Comparison of ENCODE assay signal across 26 cellular contexts in genomic region chr19:6095760-6096159, GRCh38. TPM values are rescaled to one million over a fixed set of nuclear protein-coding genes. Genes with fewer than 3 reads are reported as not detected.
"Had no signal": no experiment of that assay in that cellular context is flagged by ENCODE, and none has a peak within 500 bp of the region (broad histone marks: within the 10 kb centered on the region; RNA-seq: fewer than 3 reads in every experiment).

No MANE protein-coding gene starts in this region.

- H3K4me3 ChIP-seq: neural progenitor cell, right lobe of liver, smooth muscle cell had no signal

- H3K27ac ChIP-seq: neural progenitor cell, right lobe of liver had no signal

- DNase-seq: activated CD4-positive, alpha-beta T cell treated with anti-CD3 and anti-CD28 coated beads, Interleukin-2, amount 10 ng/mL, durations not matched to agents 24 days and 14 days; activated CD8-positive, alpha-beta memory T cell treated with anti-CD3 and anti-CD28 coated beads, Interleukin-2, amount 50 U/mL, for 48 hours; activated effector memory CD4-positive, alpha-beta T cell treated with Interleukin-2 at 50 U/mL for 16 hours; activated naive CD4-positive, alpha-beta T cell treated with anti-CD3 and anti-CD28 coated beads, Interleukin-2, amount 50 U/mL, for 16 hours; activated T-cell treated with anti-CD3 and anti-CD28 coated beads, Interleukin-2, amount 50 U/mL, for 48 hours; effector CD8-positive, alpha-beta T cell; left cardiac atrium; mammary epithelial cell; naive thymus-derived CD4-positive, alpha-beta T cell; right lobe of liver; stimulated activated CD4-positive, alpha-beta T cell treated with anti-CD3 and anti-CD28 coated beads, Interleukin-4, amount 100 ng/mL, for 1 hour; stimulated activated naive CD8-positive, alpha-beta T cell treated with anti-CD3 and anti-CD28 coated beads, Interleukin-15, amount 100 ng/mL, for 72 hours; T1000 had no signal

- FAIRE-seq: astrocyte, bronchial epithelial cell had no signal

- H3K36me3 ChIP-seq: neural progenitor cell, right lobe of liver had no signal

- H3K27me3 ChIP-seq: right lobe of liver had no signal

- ATAC-seq: esophagus mucosa; left cardiac atrium; naive thymus-derived CD4-positive, alpha-beta T cell; right lobe of liver; stimulated activated naive CD8-positive, alpha-beta T cell treated with anti-CD3 and anti-CD28 coated beads, Interleukin-15, amount 100 ng/mL, for 72 hours had no signal

- H3K9me3 ChIP-seq: right lobe of liver had no signal

RNA-seq across cellular contexts. Expression of gene ACSBG2, which starts 39.7 kb away (rescaled TPM):
- total RNA-seq: activated CD4-positive, alpha-beta T cell treated with anti-CD3 and anti-CD28 coated beads, Interleukin-2, amount 10 ng/mL, durations not matched to agents 24 days and 14 days; astrocyte; bronchial epithelial cell; cerebellum; esophagus mucosa; fibroblast of villous mesenchyme; glomerular endothelial cell; left cardiac atrium; mammary epithelial cell; mononuclear cell; naive thymus-derived CD4-positive, alpha-beta T cell; osteocyte; pulmonary artery endothelial cell; right lobe of liver; smooth muscle cell; T-helper 1 cell treated with Interleukin-12 subunit alpha and Interleukin-12 subunit beta and Interleukin-4 antibody, amounts not matched to agents 30 ng/mL and 1 ng/mL, for 36 hours; temporal lobe had no signal
